9 cellular contexts compared by ENCODE assay signal in genomic region chr20:20010639-20011500, GRCh38. TPM values are rescaled to one million over a fixed set of nuclear protein-coding genes. Genes with fewer than 3 reads are reported as not detected.
DNase-seq lines count a peak whose midpoint lies in the region; ATAC-seq lines count a peak whose summit lies in the region.
"Had no signal": no experiment of that assay in that cellular context is flagged by ENCODE, and none has a peak within 500 bp of the region (broad histone marks: within the 10 kb centered on the region; RNA-seq: fewer than 3 reads in every experiment).

No MANE protein-coding gene starts in this region.

- in situ Hi-C loops in ACHN (cut with HindIII; ENCODE audit: low pct_ligation_motif_present, low pct_unique_long_range_greater_than_20kb, low sequenced_read_pairs), result no loop called here

- DNase-seq in EH (ENCODE audit: low read depth) (peak; percentile 83), NCI-H748 (lab: John Stamatoyannopoulos, UW; ENCODE audit: unreplicated experiment) (peak; percentile 65), fibroblast of gingiva (ENCODE audit: low read depth) (peak; percentile 81), renal cortical epithelial cell (ENCODE audit: low read depth) (peak; percentile 96), ACHN (no peak), glomerular visceral epithelial cell (ENCODE audit: extremely low spot score) (no peak)
- no peak for DNase-seq in activated CD8-positive, alpha-beta memory T cell treated with anti-CD3 and anti-CD28 coated beads, Interleukin-2, amount 50 U/mL, for 48 hours
- DNase-seq: stimulated activated CD4-positive, alpha-beta T cell treated with anti-CD3 and anti-CD28 coated beads, Interleukin-4, amount 100 ng/mL, for 1 hour had no signal

- ATAC-seq in HG02759 (IDR thresholded peaks at IDR 0.05; ENCODE audit: unreplicated experiment), result no peak

RNA-seq across cellular contexts. Expression of gene NAA20, which starts 6.3 kb away (rescaled TPM):
- 49.1 and 57.0 TPM in 2 replicates for total RNA-seq in renal cortical epithelial cell

RNA-seq across cellular contexts. Expression of gene CRNKL1, which starts 41.4 kb away (rescaled TPM):
- 21.9 and 34.5 TPM in 2 replicates for total RNA-seq in renal cortical epithelial cell

RNA-seq across cellular contexts. Expression of gene CFAP61, which starts 41.5 kb away (rescaled TPM):
- total RNA-seq in renal cortical epithelial cell, result 2.0 TPM in 1 of 2 replicates, not detected in the other

Comparison
In these comparisons a context has a peak if more than half of its experiments do, and no peak if none do; other contexts are left out.
1. DNase-seq: peak in EH (single experiment), NCI-H748 (single experiment), fibroblast of gingiva (single experiment) and renal cortical epithelial cell (single experiment); none in ACHN (single experiment), glomerular visceral epithelial cell (single experiment) and activated CD8-positive, alpha-beta memory T cell treated with anti-CD3 and anti-CD28 coated beads, Interleukin-2, amount 50 U/mL, for 48 hours (single experiment).